8 cellular contexts compared by ENCODE assay signal in genomic region chr20:43458422-43458924, GRCh38. TPM values are rescaled to one million over a fixed set of nuclear protein-coding genes. Genes with fewer than 3 reads are reported as not detected.
DNase-seq lines count a peak whose midpoint lies in the region; ATAC-seq and TF ChIP-seq lines count a peak whose summit lies in the region.

No MANE protein-coding gene starts in this region.

- H3K36me3 ChIP-seq in naive thymus-derived CD4-positive, alpha-beta T cell (ENCODE audit: control insufficient read depth in 2 of 3, insufficient read depth in 3 of 3, low read length in 3 of 3), result peaks cover 23 to 39% (median 27%) of the 10 kb centered on the region in 3 experiments

- no peaks in the 10 kb centered on the region for H3K27me3 ChIP-seq in naive thymus-derived CD4-positive, alpha-beta T cell (ENCODE audit: control insufficient read depth in 2 of 2, insufficient read depth in 2 of 2, low read length in 2 of 2)

- peak overlapping the region; percentile 96 for H3K27ac Mint-ChIP-seq in activated CD4-positive, alpha-beta T cell treated with anti-CD3 and anti-CD28 coated beads, Interleukin-2, amount 10 ng/mL, durations not matched to agents 7 days and 5 days
- H3K27ac Mint-ChIP-seq in naive thymus-derived CD4-positive, alpha-beta T cell, result peak overlapping the region; percentile 89 to 100 (median 99)

- H3K4me1 Mint-ChIP-seq in activated CD4-positive, alpha-beta T cell treated with anti-CD3 and anti-CD28 coated beads, Interleukin-2, amount 10 ng/mL, durations not matched to agents 7 days and 5 days, result peaks cover 43% of the 10 kb centered on the region
- H3K4me1 Mint-ChIP-seq in naive thymus-derived CD4-positive, alpha-beta T cell, result peaks cover 27 to 55% (median 45%) of the 10 kb centered on the region in 7 donors

- ATAC-seq in naive thymus-derived CD4-positive, alpha-beta T cell, result no peak
- ATAC-seq in GM19324 (IDR thresholded peaks at IDR 0.05; ENCODE audit: low FRiP score, unreplicated experiment), result no peak

- no peaks in the 10 kb centered on the region for H3K9me3 Mint-ChIP-seq in activated CD4-positive, alpha-beta T cell treated with anti-CD3 and anti-CD28 coated beads, Interleukin-2, amount 10 ng/mL, durations not matched to agents 7 days and 5 days
- no peaks in the 10 kb centered on the region for H3K9me3 Mint-ChIP-seq in naive thymus-derived CD4-positive, alpha-beta T cell

- TF ChIP-seq CTCF in LNCaP clone FGC (IDR thresholded peaks at IDR 0.05; ENCODE audit: control insufficient read depth, extremely low read depth, insufficient read depth) (no peak), coronary artery (IDR thresholded peaks at IDR 0.05) (no peak)

- H3K4me3 ChIP-seq in LNCaP clone FGC (ENCODE audit: low read depth, low read length) (peak overlapping the region; percentile 88), coronary artery (peak overlapping the region; percentile 93)
- H3K4me3 ChIP-seq in naive thymus-derived CD4-positive, alpha-beta T cell (ENCODE audit: low read length), result peak overlapping the region; percentile 86

- H3K27me3 Mint-ChIP-seq in activated CD4-positive, alpha-beta T cell treated with anti-CD3 and anti-CD28 coated beads, Interleukin-2, amount 10 ng/mL, durations not matched to agents 7 days and 5 days, result peaks cover 7% of the 10 kb centered on the region
- H3K27me3 Mint-ChIP-seq in naive thymus-derived CD4-positive, alpha-beta T cell, result peaks cover 0 to 10% (median 4%) of the 10 kb centered on the region in 5 donors

- CTCF ChIA-PET in activated CD4-positive, alpha-beta T cell treated with anti-CD3 and anti-CD28 coated beads, Interleukin-2, amount 10 ng/mL, durations not matched to agents 7 days and 5 days (lab: Charles Lee), result interaction anchor here (0.7 kb wide), 1 partner anchor 732 kb away, joined by 3 read pairs; no protein-coding TSS in a partner anchor
- CTCF ChIA-PET in naive thymus-derived CD4-positive, alpha-beta T cell (lab: Charles Lee), result no interaction called here

- POLR2A ChIA-PET in activated CD4-positive, alpha-beta T cell treated with anti-CD3 and anti-CD28 coated beads, Interleukin-2, amount 10 ng/mL, durations not matched to agents 7 days and 5 days (lab: Charles Lee), result interaction anchor here (0.5 kb wide), 1 partner anchor 519 kb away, joined by 3 read pairs; no protein-coding TSS in a partner anchor
- POLR2A ChIA-PET in naive thymus-derived CD4-positive, alpha-beta T cell (lab: Charles Lee), result interaction anchor here (0.6 to 3.4 kb wide), 5 partner anchors 9 to 696 kb away, joined by 3 to 18 read pairs (median 6); partner anchors contain the start of gene IFT52

- peak overlapping the region; percentile 78 for H3K4me3 Mint-ChIP-seq in activated CD4-positive, alpha-beta T cell treated with anti-CD3 and anti-CD28 coated beads, Interleukin-2, amount 10 ng/mL, durations not matched to agents 7 days and 5 days
- H3K4me3 Mint-ChIP-seq in naive thymus-derived CD4-positive, alpha-beta T cell, result peak overlapping the region; percentile 79 to 100 (median 94)

- peaks cover 10 to 29% of the 10 kb centered on the region in 2 donors for H3K4me1 ChIP-seq in naive thymus-derived CD4-positive, alpha-beta T cell (ENCODE audit: control insufficient read depth in 2 of 2, insufficient read depth in 2 of 2, low read length in 2 of 2)

- no peaks in the 10 kb centered on the region for H3K9me3 ChIP-seq in naive thymus-derived CD4-positive, alpha-beta T cell (ENCODE audit: control insufficient read depth in 2 of 3, low read length in 3 of 3)

- intact Hi-C loops in naive thymus-derived CD4-positive, alpha-beta T cell (cut with micrococcal nuclease), result loop anchor here (1.0 to 10.0 kb wide), 11 partner anchors 56 to 1959 kb away; partner anchors contain the start of genes YWHAB (in 2 of the 2), CHD6 (in 1 of the 2), FITM2 (in 1 of the 2) and PIGT (in 1 of the 2)

- peak overlapping the region; percentile 99 to 100 for H3K27ac ChIP-seq in coronary artery
- peak overlapping the region; percentile 100 for H3K27ac ChIP-seq in naive thymus-derived CD4-positive, alpha-beta T cell (ENCODE audit: low read depth, low read length)

- H3K36me3 Mint-ChIP-seq in activated CD4-positive, alpha-beta T cell treated with anti-CD3 and anti-CD28 coated beads, Interleukin-2, amount 10 ng/mL, durations not matched to agents 7 days and 5 days (ENCODE audit: low read depth), result peaks cover 39% of the 10 kb centered on the region
- peaks cover 7 to 32% (median 28%) of the 10 kb centered on the region in 5 donors for H3K36me3 Mint-ChIP-seq in naive thymus-derived CD4-positive, alpha-beta T cell

- DNase-seq in activated CD4-positive, alpha-beta T cell treated with anti-CD3 and anti-CD28 coated beads, Interleukin-2, amount 10 ng/mL, durations not matched to agents 7 days and 5 days, result no peak
- DNase-seq in activated CD4-positive, alpha-beta T cell treated with anti-CD3 and anti-CD28 coated beads, Interleukin-2, amount 50 U/mL, for 4 hours, result no peak
- no peak for DNase-seq in LNCaP clone FGC (ENCODE audit: low read depth)
- no peak for DNase-seq in coronary artery (ENCODE audit: low spot score)
- DNase-seq in naive thymus-derived CD4-positive, alpha-beta T cell, result peak in 3 of 9 donors; percentile 19 to 75 (median 55)
- no peak for DNase-seq in COLO829 (ENCODE audit: low spot score)
- no peak for DNase-seq in ureter (ENCODE audit: low spot score)

RNA-seq across cellular contexts. Expression of gene SRSF6, which starts 0.8 kb away (rescaled TPM):
- total RNA-seq in activated CD4-positive, alpha-beta T cell treated with anti-CD3 and anti-CD28 coated beads, Interleukin-2, amount 10 ng/mL, durations not matched to agents 7 days and 5 days, result 100 to 1,000 TPM; 166 to 172 TPM
- 100 to 1,000 TPM; 168 to 291 (median 239) TPM for total RNA-seq in naive thymus-derived CD4-positive, alpha-beta T cell
- 10 to 100 TPM; 46.6 to 52.8 TPM for polyA plus RNA-seq in naive thymus-derived CD4-positive, alpha-beta T cell
- total RNA-seq in ureter, result 192 TPM

RNA-seq across cellular contexts. Expression of gene L3MBTL1, which starts 49.0 kb away (rescaled TPM):
- 1 to 10 TPM; 6.7 to 7.9 TPM for total RNA-seq in activated CD4-positive, alpha-beta T cell treated with anti-CD3 and anti-CD28 coated beads, Interleukin-2, amount 10 ng/mL, durations not matched to agents 7 days and 5 days
- total RNA-seq in naive thymus-derived CD4-positive, alpha-beta T cell, result 10 to 100 TPM in 4 of 5 experiments, 1 to 10 TPM in 1; 8.6 to 24.7 (median 16.2) TPM
- polyA plus RNA-seq in naive thymus-derived CD4-positive, alpha-beta T cell, result 1 to 10 TPM in 1 of 2 donors, under 1 TPM in 1; 0.74 to 2.3 TPM
- total RNA-seq in ureter, result 24.7 TPM
